In the genomic region with DNA sequence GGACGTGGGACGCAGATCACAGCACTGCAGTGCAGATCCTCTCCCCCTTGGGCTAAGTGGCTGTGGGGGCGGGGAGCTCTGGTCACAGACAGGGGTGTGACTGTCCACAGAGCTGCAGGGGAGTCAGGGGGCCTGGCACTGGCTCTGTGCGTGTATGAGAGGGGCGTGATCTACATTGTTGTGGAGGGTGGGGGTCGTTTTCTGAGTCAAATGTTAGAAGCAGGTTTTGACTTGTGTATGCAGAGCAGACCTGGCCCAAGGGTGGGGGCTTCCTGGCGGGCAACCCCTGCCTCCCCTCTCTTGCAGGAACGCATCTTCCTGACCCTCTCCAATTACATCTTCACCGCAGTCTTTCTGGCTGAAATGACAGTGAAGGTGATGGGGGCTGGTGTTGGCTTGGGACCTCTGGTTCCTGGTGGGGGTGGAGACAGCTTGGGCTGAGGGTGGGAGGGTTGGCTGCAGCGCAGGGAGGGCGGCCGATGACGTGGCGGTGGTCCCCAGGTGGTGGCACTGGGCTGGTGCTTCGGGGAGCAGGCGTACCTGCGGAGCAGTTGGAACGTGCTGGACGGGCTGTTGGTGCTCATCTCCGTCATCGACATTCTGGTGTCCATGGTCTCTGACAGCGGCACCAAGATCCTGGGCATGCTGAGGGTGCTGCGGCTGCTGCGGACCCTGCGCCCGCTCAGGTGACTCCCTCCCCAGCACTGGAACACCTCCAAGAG, we compare ENCODE assay signal across 19 cellular contexts. TPM values are rescaled to one million over a fixed set of nuclear protein-coding genes. Genes with fewer than 3 reads are reported as not detected.
"Had no signal": no experiment of that assay in that cellular context is flagged by ENCODE, and none has a peak within 500 bp of the region (broad histone marks: within the 10 kb centered on the region; RNA-seq: fewer than 3 reads in every experiment).

No MANE protein-coding gene starts in this region.

- H3K27me3 ChIP-seq: breast epithelium, MG63 had no signal

- DNase-seq: activated CD4-positive, alpha-beta memory T cell treated with anti-CD3 and anti-CD28 coated beads, Interleukin-2, amount 10 ng/mL, durations not matched to agents 7 days and 5 days; activated CD4-positive, alpha-beta T cell treated with anti-CD3 and anti-CD28 coated beads for 36 hours; activated CD4-positive, alpha-beta T cell treated with anti-CD3 and anti-CD28 coated beads, Interleukin-2, amount 50 U/mL, for 1 hour; activated gamma-delta T cell treated with Interleukin-2 at 50 U/mL for 16 hours; activated naive CD4-positive, alpha-beta T cell treated with anti-CD3 and anti-CD28 coated beads, Interleukin-2, amount 10 ng/mL, durations not matched to agents 7 days and 5 days; activated naive CD8-positive, alpha-beta T cell treated with anti-CD3 and anti-CD28 coated beads for 36 hours; activated T-cell treated with anti-CD3 and anti-CD28 coated beads for 4 hours; activated T-cell treated with anti-CD3 and anti-CD28 coated beads, Interleukin-2, amount 50 U/mL, for 72 hours; MG63; NCI-H2081 treated with DMSO at 0.1 percent for 48 hours; NCI-H226; SIG-M5; T-helper 1 cell had no signal

- H3K36me3 Mint-ChIP-seq: activated naive CD4-positive, alpha-beta T cell treated with anti-CD3 and anti-CD28 coated beads, Interleukin-2, amount 10 ng/mL, durations not matched to agents 7 days and 5 days; activated naive CD8-positive, alpha-beta T cell treated with anti-CD3 and anti-CD28 coated beads for 36 hours had no signal

- H3K9me3 ChIP-seq: breast epithelium, MG63 had no signal

- H3K4me3 ChIP-seq: breast epithelium, MG63 had no signal

- H3K4me1 Mint-ChIP-seq: activated CD4-positive, alpha-beta memory T cell treated with anti-CD3 and anti-CD28 coated beads, Interleukin-2, amount 10 ng/mL, durations not matched to agents 7 days and 5 days; activated CD4-positive, alpha-beta T cell treated with anti-CD3 and anti-CD28 coated beads for 36 hours; activated naive CD4-positive, alpha-beta T cell treated with anti-CD3 and anti-CD28 coated beads, Interleukin-2, amount 10 ng/mL, durations not matched to agents 7 days and 5 days; activated naive CD8-positive, alpha-beta T cell treated with anti-CD3 and anti-CD28 coated beads for 36 hours had no signal

- H3K27ac Mint-ChIP-seq: activated CD4-positive, alpha-beta memory T cell treated with anti-CD3 and anti-CD28 coated beads, Interleukin-2, amount 10 ng/mL, durations not matched to agents 7 days and 5 days; activated CD4-positive, alpha-beta T cell treated with anti-CD3 and anti-CD28 coated beads for 36 hours; activated naive CD4-positive, alpha-beta T cell treated with anti-CD3 and anti-CD28 coated beads, Interleukin-2, amount 10 ng/mL, durations not matched to agents 7 days and 5 days; activated naive CD8-positive, alpha-beta T cell treated with anti-CD3 and anti-CD28 coated beads for 36 hours; activated T-cell treated with anti-CD3 and anti-CD28 coated beads, Interleukin-2, amount 50 U/mL, for 72 hours; activated T-helper 2 cell treated with anti-CD3 and anti-CD28 coated beads, Interferon-gamma antibody, Interleukin-2, Interleukin-4, amounts not matched to agents 10 μg/mL and 5 μg/mL and 100 μg/mL, durations not matched to agents 14 hours and 24 hours and 36 hours had no signal

- H3K27ac ChIP-seq: breast epithelium, VCaP had no signal

- H3K36me3 ChIP-seq: breast epithelium, MG63 had no signal

- H3K4me1 ChIP-seq: breast epithelium had no signal

- H3K4me3 Mint-ChIP-seq: activated CD4-positive, alpha-beta memory T cell treated with anti-CD3 and anti-CD28 coated beads, Interleukin-2, amount 10 ng/mL, durations not matched to agents 7 days and 5 days; activated CD4-positive, alpha-beta T cell treated with anti-CD3 and anti-CD28 coated beads for 36 hours; activated naive CD4-positive, alpha-beta T cell treated with anti-CD3 and anti-CD28 coated beads, Interleukin-2, amount 10 ng/mL, durations not matched to agents 7 days and 5 days; activated naive CD8-positive, alpha-beta T cell treated with anti-CD3 and anti-CD28 coated beads for 36 hours; activated T-cell treated with anti-CD3 and anti-CD28 coated beads, Interleukin-2, amount 50 U/mL, for 72 hours had no signal

- ATAC-seq: activated T-cell treated with anti-CD3 and anti-CD28 coated beads, Interleukin-2, amount 50 U/mL, for 72 hours had no signal

- H3K9me3 Mint-ChIP-seq: activated CD4-positive, alpha-beta memory T cell treated with anti-CD3 and anti-CD28 coated beads, Interleukin-2, amount 10 ng/mL, durations not matched to agents 7 days and 5 days; activated naive CD4-positive, alpha-beta T cell treated with anti-CD3 and anti-CD28 coated beads, Interleukin-2, amount 10 ng/mL, durations not matched to agents 7 days and 5 days; activated naive CD8-positive, alpha-beta T cell treated with anti-CD3 and anti-CD28 coated beads for 36 hours; activated T-cell treated with anti-CD3 and anti-CD28 coated beads, Interleukin-2, amount 50 U/mL, for 72 hours; activated T-helper 2 cell treated with anti-CD3 and anti-CD28 coated beads, Interferon-gamma antibody, Interleukin-2, Interleukin-4, amounts not matched to agents 10 μg/mL and 5 μg/mL and 100 μg/mL, durations not matched to agents 14 hours and 24 hours and 36 hours had no signal

RNA-seq across cellular contexts. Expression of gene ABCC3, which starts 32.0 kb away (rescaled TPM):
- total RNA-seq: activated CD4-positive, alpha-beta T cell treated with anti-CD3 and anti-CD28 coated beads for 36 hours; activated CD8-positive, alpha-beta memory T cell treated with anti-CD3 and anti-CD28 coated beads for 36 hours; activated naive CD8-positive, alpha-beta T cell treated with anti-CD3 and anti-CD28 coated beads for 36 hours; activated T-cell treated with anti-CD3 and anti-CD28 coated beads, Interleukin-2, amount 50 U/mL, for 72 hours; activated T-helper 2 cell treated with anti-CD3 and anti-CD28 coated beads, Interferon-gamma antibody, Interleukin-2, Interleukin-4, amounts not matched to agents 10 μg/mL and 5 μg/mL and 100 μg/mL, durations not matched to agents 14 hours and 24 hours and 36 hours; OCI-LY7; T-helper 2 cell treated with Interferon-gamma antibody and Interleukin-4, amounts not matched to agents 100 ng/mL and 5 ng/mL, for 36 hours had no signal

RNA-seq across cellular contexts. Expression of gene CACNA1G, which starts 42.2 kb away (rescaled TPM):
- total RNA-seq: activated CD4-positive, alpha-beta memory T cell treated with anti-CD3 and anti-CD28 coated beads, Interleukin-2, amount 10 ng/mL, durations not matched to agents 7 days and 5 days; activated CD4-positive, alpha-beta T cell treated with anti-CD3 and anti-CD28 coated beads for 36 hours; activated T-helper 2 cell treated with anti-CD3 and anti-CD28 coated beads, Interferon-gamma antibody, Interleukin-2, Interleukin-4, amounts not matched to agents 10 μg/mL and 5 μg/mL and 100 μg/mL, durations not matched to agents 14 hours and 24 hours and 36 hours; OCI-LY7; T-helper 2 cell treated with Interferon-gamma antibody and Interleukin-4, amounts not matched to agents 100 ng/mL and 5 ng/mL, for 36 hours had no signal
